ENCODE assay signal across 26 cellular contexts in the genomic region with DNA sequence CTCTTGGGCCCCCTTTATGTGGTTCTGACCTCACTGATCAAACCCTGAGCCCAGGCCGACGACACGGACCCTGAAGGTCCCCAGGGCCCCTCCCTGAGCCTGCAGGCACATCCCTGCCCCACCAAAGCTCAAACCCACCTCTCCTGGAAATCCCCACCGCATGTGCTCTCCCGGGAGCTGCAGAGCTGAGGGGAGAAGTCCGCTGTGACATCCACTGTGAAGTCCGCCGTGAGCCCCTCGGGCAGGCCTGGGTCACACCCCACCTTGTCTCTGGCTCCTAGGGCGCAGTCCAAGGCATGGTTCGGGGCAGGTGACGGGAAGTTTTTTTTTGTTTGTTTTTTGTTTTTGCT.
DNase-seq lines count a peak whose midpoint lies in the region; FAIRE-seq and TF ChIP-seq lines count a peak whose summit lies in the region.
"Had no signal": no experiment of that assay in that cellular context is flagged by ENCODE, and none has a peak within 500 bp of the region (broad histone marks: within the 10 kb centered on the region; RNA-seq: fewer than 3 reads in every experiment).

No MANE protein-coding gene starts in this region.

- H3K27ac ChIP-seq in kidney (ENCODE audit: low read depth in 2 of 2, low read length in 2 of 2) (no peak overlapping the region), spleen (no peak overlapping the region)
- H3K27ac ChIP-seq: 22Rv1; BLaER1 treated with 17β-estradiol and CSF1 and Interleukin-3, amounts not matched to agents 10 nM and 100 nM; SK-N-MC had no signal

- H3K4me1 Mint-ChIP-seq in activated naive CD4-positive, alpha-beta T cell treated with anti-CD3 and anti-CD28 coated beads for 36 hours (ENCODE audit: low read depth): no peaks in the 10 kb centered on the region
- H3K4me1 Mint-ChIP-seq in activated CD4-positive, alpha-beta T cell treated with anti-CD3 and anti-CD28 coated beads, Interleukin-2, amount 10 ng/mL, durations not matched to agents 24 days and 14 days: no peaks in the 10 kb centered on the region

- H3K9me3 Mint-ChIP-seq in activated naive CD4-positive, alpha-beta T cell treated with anti-CD3 and anti-CD28 coated beads for 36 hours: no peaks in the 10 kb centered on the region
- H3K9me3 Mint-ChIP-seq in activated CD4-positive, alpha-beta T cell treated with anti-CD3 and anti-CD28 coated beads, Interleukin-2, amount 10 ng/mL, durations not matched to agents 24 days and 14 days: no peaks in the 10 kb centered on the region
- H3K9me3 Mint-ChIP-seq: CD8-positive, alpha-beta T cell; GM23338 had no signal

- H3K9me3 ChIP-seq in kidney (ENCODE audit: control insufficient read depth in 1 of 2, low read length in 2 of 2): no peaks in the 10 kb centered on the region
- peaks cover 0 to 16% (median 0%) of the 10 kb centered on the region in 8 donors for H3K9me3 ChIP-seq in spleen
- H3K9me3 ChIP-seq: BLaER1 treated with 17β-estradiol and CSF1 and Interleukin-3, amounts not matched to agents 10 nM and 100 nM had no signal

- H3K9ac ChIP-seq in kidney (ENCODE audit: low read length in 2 of 2): no peak overlapping the region
- H3K9ac ChIP-seq: BLaER1 treated with 17β-estradiol and CSF1 and Interleukin-3, amounts not matched to agents 10 nM and 100 nM had no signal

- peaks cover 4% of the 10 kb centered on the region for H3K27me3 Mint-ChIP-seq in activated naive CD4-positive, alpha-beta T cell treated with anti-CD3 and anti-CD28 coated beads for 36 hours (ENCODE audit: low read depth)
- no peaks in the 10 kb centered on the region for H3K27me3 Mint-ChIP-seq in activated CD4-positive, alpha-beta T cell treated with anti-CD3 and anti-CD28 coated beads, Interleukin-2, amount 10 ng/mL, durations not matched to agents 24 days and 14 days

- no peak for FAIRE-seq in kidney (lab: Jason Lieb, UNC)
- FAIRE-seq: GM18507, RCC 7860 had no signal

- H3K4me3 ChIP-seq in kidney (ENCODE audit: low read length in 2 of 2): no peak overlapping the region
- no peak overlapping the region for H3K4me3 ChIP-seq in spleen
- H3K4me3 ChIP-seq: BLaER1 treated with 17β-estradiol and CSF1 and Interleukin-3, amounts not matched to agents 10 nM and 100 nM; GM23338; SK-N-MC had no signal

- H3K36me3 Mint-ChIP-seq in activated naive CD4-positive, alpha-beta T cell treated with anti-CD3 and anti-CD28 coated beads for 36 hours (ENCODE audit: low read depth): no peaks in the 10 kb centered on the region
- H3K36me3 Mint-ChIP-seq in activated CD4-positive, alpha-beta T cell treated with anti-CD3 and anti-CD28 coated beads, Interleukin-2, amount 10 ng/mL, durations not matched to agents 24 days and 14 days (ENCODE audit: low read depth): no peaks in the 10 kb centered on the region
- H3K36me3 Mint-ChIP-seq: CD8-positive, alpha-beta T cell had no signal

- H3K27ac Mint-ChIP-seq in activated naive CD4-positive, alpha-beta T cell treated with anti-CD3 and anti-CD28 coated beads for 36 hours: no peak overlapping the region
- H3K27ac Mint-ChIP-seq in activated CD4-positive, alpha-beta T cell treated with anti-CD3 and anti-CD28 coated beads, Interleukin-2, amount 10 ng/mL, durations not matched to agents 24 days and 14 days: no peak overlapping the region
- H3K27ac Mint-ChIP-seq: CD8-positive, alpha-beta T cell; GM23338 had no signal

- peaks cover 0 to 40% (median 19%) of the 10 kb centered on the region in 7 donors for H3K27me3 ChIP-seq in spleen (replicated peaks in 1 of 7)
- H3K27me3 ChIP-seq: BLaER1 treated with 17β-estradiol and CSF1 and Interleukin-3, amounts not matched to agents 10 nM and 100 nM had no signal

- intact Hi-C loops in activated naive CD4-positive, alpha-beta T cell treated with anti-CD3 and anti-CD28 coated beads for 36 hours (cut with micrococcal nuclease): no loop called here
- intact Hi-C loops in kidney (cut with DNase I): no loop called here
- intact Hi-C loops in spleen (cut with DNase I; ENCODE audit: low total_unique reads): no loop called here
- intact Hi-C loops in activated CD4-positive, alpha-beta T cell treated with anti-CD3 and anti-CD28 coated beads, Interleukin-2, amount 10 ng/mL, durations not matched to agents 24 days and 14 days (cut with micrococcal nuclease): no loop called here

- no peak overlapping the region for H3K4me3 Mint-ChIP-seq in activated naive CD4-positive, alpha-beta T cell treated with anti-CD3 and anti-CD28 coated beads for 36 hours
- no peak overlapping the region for H3K4me3 Mint-ChIP-seq in activated CD4-positive, alpha-beta T cell treated with anti-CD3 and anti-CD28 coated beads, Interleukin-2, amount 10 ng/mL, durations not matched to agents 24 days and 14 days
- H3K4me3 Mint-ChIP-seq: CD8-positive, alpha-beta T cell; GM23338 had no signal

- peaks cover 0 to 12% of the 10 kb centered on the region in 2 donors for H3K4me1 ChIP-seq in kidney (ENCODE audit: control insufficient read depth in 1 of 2, insufficient read depth in 1 of 2, low read depth in 1 of 2, low read length in 2 of 2)
- H3K4me1 ChIP-seq in spleen: no peaks in the 10 kb centered on the region

- TF ChIP-seq POLR2A in spleen (IDR thresholded peaks at IDR 0.05): no peak

- no peaks in the 10 kb centered on the region for H3K36me3 ChIP-seq in kidney (ENCODE audit: control insufficient read depth in 1 of 2, insufficient read depth in 2 of 2, low read length in 2 of 2)
- H3K36me3 ChIP-seq in spleen: no peaks in the 10 kb centered on the region
- H3K36me3 ChIP-seq: BLaER1 treated with 17β-estradiol and CSF1 and Interleukin-3, amounts not matched to agents 10 nM and 100 nM had no signal

- 62 to 70% (median 67%) methylated on average over 10 to 12 of the region's 12 CpGs for WGBS in spleen, 5 donors

- TF ChIP-seq CTCF in kidney (IDR thresholded peaks at IDR 0.05; ENCODE audit: borderline replicate concordance, extremely low read depth, insufficient read depth) (no peak), spleen (IDR thresholded peaks at IDR 0.05 in 8 of 11, conservative IDR thresholded peaks at IDR 0.05 in 3 of 11) (no peak)

- peak; percentile 7 for DNase-seq in activated naive CD4-positive, alpha-beta T cell treated with anti-CD3 and anti-CD28 coated beads, Interleukin-2, amount 50 U/mL, for 16 hours
- no peak for DNase-seq in activated naive CD4-positive, alpha-beta T cell treated with anti-CD3 and anti-CD28 coated beads for 36 hours
- DNase-seq in D341Med (ENCODE audit: low spot score) (peak; percentile 48), kidney (peak; percentile 44), spleen (peak; percentile 59), GF-D8 (lab: John Stamatoyannopoulos, UW) (no peak), SKM-1 treated with dmso at 0.1 percent for 144 hours (lab: John Stamatoyannopoulos, UW; ENCODE audit: unreplicated experiment) (no peak)
- no peak for DNase-seq in activated CD4-positive, alpha-beta T cell treated with anti-CD3 and anti-CD28 coated beads, Interleukin-2, amount 10 ng/mL, durations not matched to agents 24 days and 14 days
- DNase-seq: ACHN; CD8-positive, alpha-beta T cell; DMS153; HCEC 1CT; KG1; NCI-H1092; NCI-H1436; NCI-H187 treated with DMSO at 0.1 percent for 48 hours; NCI-H345; NCI-H524 treated with DMSO at 0.1 percent for 48 hours; OCI-M1; SHP77 had no signal

- CTCF ChIA-PET in activated naive CD4-positive, alpha-beta T cell treated with anti-CD3 and anti-CD28 coated beads for 36 hours (lab: Charles Lee): no interaction called here

Comparison
In these comparisons a context has a peak if more than half of its experiments do, and no peak if none do; other contexts are left out.
1. DNase-seq: peak in activated naive CD4-positive, alpha-beta T cell treated with anti-CD3 and anti-CD28 coated beads, Interleukin-2, amount 50 U/mL, for 16 hours (single experiment), D341Med (single experiment), kidney (single experiment) and spleen (single experiment); none in activated naive CD4-positive, alpha-beta T cell treated with anti-CD3 and anti-CD28 coated beads for 36 hours (single experiment), activated CD4-positive, alpha-beta T cell treated with anti-CD3 and anti-CD28 coated beads, Interleukin-2, amount 10 ng/mL, durations not matched to agents 24 days and 14 days (single experiment), GF-D8 (single experiment) and SKM-1 treated with dmso at 0.1 percent for 144 hours (single experiment).